7 cellular contexts compared by ENCODE assay signal in genomic region chr17:45483591-45483990, GRCh38. TPM values are rescaled to one million over a fixed set of nuclear protein-coding genes. Genes with fewer than 3 reads are reported as not detected.
DNase-seq lines count a peak whose midpoint lies in the region; ATAC-seq and TF ChIP-seq lines count a peak whose summit lies in the region.
"Not testable (repeated sequence)": the region's sequence is repeated elsewhere in the genome, so short reads cannot be mapped to it uniquely, and the experiment has no call there.

No MANE protein-coding gene starts in this region.

- peaks cover 20% of the 10 kb centered on the region for H3K4me1 Mint-ChIP-seq in activated naive CD8-positive, alpha-beta T cell (ENCODE audit: low read depth)
- peaks cover 15% of the 10 kb centered on the region for H3K4me1 Mint-ChIP-seq in endodermal cell
- peaks cover 13% of the 10 kb centered on the region for H3K4me1 Mint-ChIP-seq in type B pancreatic cell (ENCODE audit: unreplicated experiment)

- H3K4me2 ChIP-seq in PC-9 = 0 out of 2 replicates have a peak overlapping the region, but pooled peaks have one; percentile 38

- not testable (repeated sequence) for H3F3A ChIP-seq in PC-9 (ENCODE audit: insufficient read depth, low read depth)

- BruUV-seq in PC-9 (replicated peaks; lab: Mats Ljungman, UMichigan) = not testable (repeated sequence)

- intact Hi-C loops in PC-9 (cut with micrococcal nuclease; ENCODE audit: unreplicated experiment); right lobe of liver (cut with DNase I): not testable (repeated sequence)

- not testable (repeated sequence) for H3K9me2 ChIP-seq in PC-9 (ENCODE audit: insufficient read depth)

- POLR2A ChIA-PET in PC-9 (lab: Charles Lee; ENCODE audit: unreplicated experiment) = not testable (repeated sequence)

- TF ChIP-seq POLR2A in right lobe of liver (IDR thresholded peaks at IDR 0.05) = not testable (repeated sequence)

- ATAC-seq in right lobe of liver = peak in 3 of 4 donors; percentile 7 to 44 (median 30)

- H3K27ac ChIP-seq in PC-9 (0 out of 2 replicates have a peak overlapping the region, but pooled peaks have one; percentile 11), cardiac muscle cell (peak overlapping the region; percentile 81), neutrophil (peak overlapping the region; percentile 69)
- H3K27ac ChIP-seq in endodermal cell (ENCODE audit: low read depth, low read length); right lobe of liver: not testable (repeated sequence)

- H3K27me3 ChIP-seq in PC-9 (ENCODE audit: insufficient read depth, low read depth); endodermal cell (ENCODE audit: control insufficient read depth, insufficient read depth, low read length, poor library complexity, severe bottlenecking); cardiac muscle cell; right lobe of liver; neutrophil: not testable (repeated sequence)

- CTCF ChIA-PET in PC-9 (lab: Charles Lee) = not testable (repeated sequence)

- not testable (repeated sequence) for H3K36me3 Mint-ChIP-seq in activated naive CD8-positive, alpha-beta T cell; endodermal cell (ENCODE audit: low read depth)
- H3K36me3 Mint-ChIP-seq in type B pancreatic cell = peaks cover 12% of the 10 kb centered on the region

- DNase-seq in PC-9; endodermal cell; cardiac muscle cell (ENCODE audit: low read depth in 1 of 2, low spot score in 1 of 2); right lobe of liver; type B pancreatic cell (ENCODE audit: extremely low spot score, unreplicated experiment): not testable (repeated sequence)

- H3K9me3 ChIP-seq in PC-9 (ENCODE audit: insufficient read depth, low read depth); endodermal cell (ENCODE audit: control insufficient read depth, low read length); cardiac muscle cell (ENCODE audit: low read depth); right lobe of liver; neutrophil: not testable (repeated sequence)

- H3K27me3 Mint-ChIP-seq in activated naive CD8-positive, alpha-beta T cell; endodermal cell (ENCODE audit: insufficient read depth); type B pancreatic cell: not testable (repeated sequence)

- H3K36me3 ChIP-seq in PC-9 (ENCODE audit: low read depth); endodermal cell (ENCODE audit: control insufficient read depth, insufficient read depth, low read length); cardiac muscle cell; right lobe of liver: not testable (repeated sequence)
- H3K36me3 ChIP-seq in neutrophil = peaks cover 10% of the 10 kb centered on the region

- H3K9ac ChIP-seq in endodermal cell (ENCODE audit: extremely low read depth, low read length, poor library complexity, severe bottlenecking) = not testable (repeated sequence)

- H4K20me1 ChIP-seq in PC-9 (ENCODE audit: insufficient read depth) = not testable (repeated sequence)

- H3K4me3 Mint-ChIP-seq in activated naive CD8-positive, alpha-beta T cell; endodermal cell; type B pancreatic cell: not testable (repeated sequence)

- H3K4me3 ChIP-seq in PC-9; endodermal cell (ENCODE audit: low read length); cardiac muscle cell; right lobe of liver; neutrophil (ENCODE audit: low read depth in 1 of 2, low read length in 1 of 2): not testable (repeated sequence)

- H3K4me1 ChIP-seq in PC-9 (replicated peaks; ENCODE audit: insufficient read depth) (peaks cover 31% of the 10 kb centered on the region), neutrophil (ENCODE audit: control insufficient read depth in 1 of 2, insufficient read depth in 1 of 2, low read depth in 1 of 2, low read length in 1 of 2) (peaks cover 40 to 44% of the 10 kb centered on the region in 2 experiments)
- H3K4me1 ChIP-seq in endodermal cell (ENCODE audit: control insufficient read depth, insufficient read depth, low read length); cardiac muscle cell (ENCODE audit: low read depth); right lobe of liver: not testable (repeated sequence)

- not testable (repeated sequence) for TF ChIP-seq CTCF in PC-9 (conservative IDR thresholded peaks at IDR 0.05); endodermal cell (conservative IDR thresholded peaks at IDR 0.05); cardiac muscle cell (IDR thresholded peaks at IDR 0.05; ENCODE audit: low read depth, low read length); right lobe of liver (IDR thresholded peaks at IDR 0.05); neutrophil (IDR thresholded peaks at IDR 0.05); type B pancreatic cell (conservative IDR thresholded peaks at IDR 0.05)

- peak overlapping the region; percentile 16 for H3K27ac Mint-ChIP-seq in activated naive CD8-positive, alpha-beta T cell
- peak overlapping the region; percentile 39 for H3K27ac Mint-ChIP-seq in endodermal cell
- peak overlapping the region; percentile 72 for H3K27ac Mint-ChIP-seq in type B pancreatic cell

- H2AFZ ChIP-seq in PC-9 = not testable (repeated sequence)

- peaks cover 27% of the 10 kb centered on the region for H3K79me2 ChIP-seq in PC-9 (ENCODE audit: low read depth)

- not testable (repeated sequence) for H3K9me3 Mint-ChIP-seq in activated naive CD8-positive, alpha-beta T cell (ENCODE audit: low read depth); endodermal cell; type B pancreatic cell

- WGBS in endodermal cell (ENCODE audit: insufficient coverage in 1 of 2, insufficient read length in 1 of 2), 2 experiments = 90 to 100% methylated on average over 1 to 2 of the region's 4 CpGs
- 71% methylated on average over 2 of the region's 4 CpGs for WGBS in right lobe of liver (ENCODE audit: insufficient coverage, low coverage, low lambda C conversion rate, missing lambda C conversion rate)

RNA-seq across cellular contexts. Expression of gene PLEKHM1, which starts 6.9 kb away (rescaled TPM):
- 42.5 and 49.6 TPM in 2 replicates for total RNA-seq in PC-9 (2021)
- 10 to 100 TPM; 18.4 to 29.8 TPM for total RNA-seq in endodermal cell
- polyA plus RNA-seq in endodermal cell (2013, experiment 1 of 2) = 6.3 TPM
- polyA plus RNA-seq in endodermal cell (2013, experiment 2 of 2) = 6.8 TPM
- total RNA-seq in cardiac muscle cell = 16.7 and 50.8 TPM in 2 replicates
- 13.1 and 13.5 TPM in 2 replicates for polyA plus RNA-seq in cardiac muscle cell
- 10 to 100 TPM; 11.9 to 27.5 (median 23.1) TPM for total RNA-seq in right lobe of liver
- total RNA-seq in type B pancreatic cell (ENCODE audit: low replicate concordance) = 42.1 and 63.1 TPM in 2 replicates

RNA-seq across cellular contexts. Expression of gene ARHGAP27, which starts 50.9 kb away (rescaled TPM):
- total RNA-seq in PC-9 (2021) (60.6 and 61.4 TPM in 2 replicates), endodermal cell (10 to 100 TPM; 16.4 to 20.6 TPM), cardiac muscle cell (14.7 and 17.7 TPM in 2 replicates), right lobe of liver (1 to 10 TPM; 4.9 to 9.3 (median 6.8) TPM), type B pancreatic cell (ENCODE audit: low replicate concordance) (26.8 and 56.2 TPM in 2 replicates)
- 2.5 TPM for polyA plus RNA-seq in endodermal cell (2013, experiment 1 of 2)
- polyA plus RNA-seq in endodermal cell (2013, experiment 2 of 2) = 3.8 TPM
- 5.6 and 12.3 TPM in 2 replicates for polyA plus RNA-seq in cardiac muscle cell

Comparison
In these comparisons a context has a peak if more than half of its experiments do, and no peak if none do; other contexts are left out.
1. H3K27ac Mint-ChIP-seq: peak in every context shown above with its lines; median percentile 72 in type B pancreatic cell; 39 in endodermal cell; 16 in activated naive CD8-positive, alpha-beta T cell.